19 cellular contexts compared by ENCODE assay signal in the genomic region with DNA sequence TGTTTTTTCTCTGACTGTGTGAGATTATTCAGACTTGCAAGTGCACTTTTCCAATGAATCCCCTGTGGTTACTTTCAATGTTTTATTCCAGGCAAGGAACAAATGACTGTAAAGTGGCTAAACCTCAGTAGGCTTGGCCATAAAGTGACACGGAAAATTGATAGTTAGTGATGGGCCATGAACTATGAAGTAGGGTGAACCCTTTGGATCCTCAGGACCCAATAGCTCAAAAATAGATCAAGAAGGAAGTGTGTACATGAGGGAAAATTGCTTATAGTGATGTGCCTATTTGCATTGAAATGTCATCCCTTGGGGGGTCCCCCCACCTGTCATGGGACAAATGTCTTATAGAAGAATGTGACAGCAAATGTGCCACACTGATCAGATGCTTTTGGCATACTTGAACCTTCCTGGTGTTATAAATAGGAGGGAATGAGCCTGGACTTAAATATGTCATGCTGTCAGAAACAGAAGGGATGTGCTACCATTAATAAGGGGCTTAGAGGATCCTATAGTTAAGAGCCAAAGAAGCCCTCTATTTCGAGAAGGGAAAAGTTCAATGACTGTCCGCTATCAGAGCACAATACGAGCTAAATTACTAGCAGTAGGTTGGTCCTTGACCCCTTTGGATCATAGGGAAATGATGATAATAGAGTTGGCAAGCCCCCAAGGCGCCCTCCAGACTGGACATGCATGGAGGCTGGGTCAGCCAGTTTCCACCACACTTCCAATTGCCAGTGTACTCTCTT. TPM values are rescaled to one million over a fixed set of nuclear protein-coding genes. Genes with fewer than 3 reads are reported as not detected.
DNase-seq lines count a peak whose midpoint lies in the region; ATAC-seq and TF ChIP-seq lines count a peak whose summit lies in the region.
"Had no signal": no experiment of that assay in that cellular context is flagged by ENCODE, and none has a peak within 500 bp of the region (broad histone marks: within the 10 kb centered on the region; RNA-seq: fewer than 3 reads in every experiment).

No MANE protein-coding gene starts in this region.

- H2AFZ ChIP-seq in IMR-90 (replicated peaks; ENCODE audit: low read length, poor library complexity) (no peak overlapping the region), mammary epithelial cell (ENCODE audit: low read depth, low read length) (no peak overlapping the region)
- H2AFZ ChIP-seq: neural progenitor cell had no signal

- H3K27ac ChIP-seq in IMR-90 (ENCODE audit: insufficient read depth, low read length) = no peak overlapping the region
- peak overlapping the region; percentile 26 for H3K27ac ChIP-seq in mammary epithelial cell (ENCODE audit: insufficient read depth, low read depth, low read length)
- H3K27ac ChIP-seq: BLaER1, left ventricle myocardium inferior, neural progenitor cell, SK-N-MC had no signal

- H3K4me1 ChIP-seq in IMR-90 (ENCODE audit: control insufficient read depth, insufficient read depth, low read length) = peaks cover 6% of the 10 kb centered on the region
- peaks cover 44% of the 10 kb centered on the region for H3K4me1 ChIP-seq in mammary epithelial cell (ENCODE audit: insufficient read depth, low read length)
- H3K4me1 ChIP-seq in skeletal muscle satellite cell (ENCODE audit: control insufficient read depth, insufficient read depth, low read length) = peaks cover 29% of the 10 kb centered on the region
- H3K4me1 ChIP-seq: BLaER1, HAP-1, left ventricle myocardium inferior, neural progenitor cell had no signal

- no peak for TF ChIP-seq POLR2A in IMR-90 (IDR thresholded peaks at IDR 0.05; ENCODE audit: low read depth, low read length)

- peak overlapping the region; percentile 23; the same call in 2 of the 3 replicates for H2BK15ac ChIP-seq in IMR-90 (ENCODE audit: low read depth, low read length)

- no peak overlapping the region for H3K4me2 ChIP-seq in IMR-90 (ENCODE audit: low read depth, low read length)
- peak overlapping the region; percentile 8 for H3K4me2 ChIP-seq in mammary epithelial cell (ENCODE audit: insufficient read depth, low read depth, low read length)
- peak overlapping the region; percentile 30 for H3K4me2 ChIP-seq in skeletal muscle satellite cell (ENCODE audit: low read length)
- H3K4me2 ChIP-seq: BLaER1, neural progenitor cell had no signal

- no peak for TF ChIP-seq CTCF in IMR-90 (conservative IDR thresholded peaks at IDR 0.05; ENCODE audit: low read depth, low read length)
- no peak for TF ChIP-seq CTCF in mammary epithelial cell (conservative IDR thresholded peaks at IDR 0.05 in 1 of 2, IDR thresholded peaks at IDR 0.05 in 1 of 2; ENCODE audit: extremely low read depth in 1 of 2, insufficient read depth in 1 of 2, low read depth in 1 of 2, low read length in 2 of 2)

- peak overlapping the region; percentile 35 for H2BK120ac ChIP-seq in IMR-90 (ENCODE audit: low read depth, low read length)

- H3K79me2 ChIP-seq in mammary epithelial cell (ENCODE audit: insufficient read depth, low read length) = no peaks in the 10 kb centered on the region

- no peak overlapping the region for H3K9ac ChIP-seq in IMR-90 (ENCODE audit: low read depth, low read length)
- H3K9ac ChIP-seq in mammary epithelial cell (ENCODE audit: insufficient read depth, low read length) = no peak overlapping the region
- H3K9ac ChIP-seq in skeletal muscle satellite cell (ENCODE audit: low read depth, low read length) = no peak overlapping the region
- H3K9ac ChIP-seq: BLaER1, neural progenitor cell had no signal

- peak overlapping the region; percentile 48 for H2BK20ac ChIP-seq in IMR-90 (ENCODE audit: low read depth, low read length)

- H3K23ac ChIP-seq in IMR-90 (ENCODE audit: low read depth, low read length) = peak overlapping the region; percentile 25; the same call in 1 of the 2 replicates

- peak overlapping the region; percentile 78 for H3K27ac Mint-ChIP-seq in activated CD4-positive, alpha-beta T cell treated with anti-CD3 and anti-CD28 coated beads, Interleukin-2, amount 10 ng/mL, durations not matched to agents 24 days and 14 days

- H2AK5ac ChIP-seq in IMR-90 (ENCODE audit: low read depth, low read length) = peak overlapping the region; percentile 36

- H3K9me1 ChIP-seq in IMR-90 (ENCODE audit: insufficient read depth, low read length) = peaks cover 14% of the 10 kb centered on the region

- peak overlapping the region; percentile 8; the same call in 1 of the 2 replicates for H3K56ac ChIP-seq in IMR-90 (ENCODE audit: extremely low read depth, insufficient read depth, low read length)

- H3K4me3 Mint-ChIP-seq in activated CD4-positive, alpha-beta T cell treated with anti-CD3 and anti-CD28 coated beads, Interleukin-2, amount 10 ng/mL, durations not matched to agents 24 days and 14 days = no peak overlapping the region
- H3K4me3 Mint-ChIP-seq: neural progenitor cell had no signal

- no peaks in the 10 kb centered on the region for H3K36me3 ChIP-seq in IMR-90 (ENCODE audit: control insufficient read depth, insufficient read depth, low read length)
- H3K36me3 ChIP-seq in mammary epithelial cell (ENCODE audit: insufficient read depth, low read length) = no peaks in the 10 kb centered on the region
- H3K36me3 ChIP-seq in skeletal muscle satellite cell (ENCODE audit: insufficient read depth, low read length) = no peaks in the 10 kb centered on the region
- H3K36me3 ChIP-seq: BLaER1, HAP-1, left ventricle myocardium inferior, neural progenitor cell had no signal

- H3K9me3 ChIP-seq in IMR-90 (ENCODE audit: control insufficient read depth, insufficient read depth, low read length) (no peaks in the 10 kb centered on the region), mammary epithelial cell (replicated peaks; ENCODE audit: insufficient read depth, low read length) (no peaks in the 10 kb centered on the region), skeletal muscle satellite cell (replicated peaks; ENCODE audit: low read length) (no peaks in the 10 kb centered on the region)
- H3K9me3 ChIP-seq: BLaER1, HAP-1, left ventricle myocardium inferior had no signal

- POLR2A ChIA-PET in IMR-90 (lab: Charles Lee; ENCODE audit: unreplicated experiment) = no interaction called here

- H2AK9ac ChIP-seq in IMR-90 (replicated peaks; ENCODE audit: low read depth, low read length, poor library complexity) = no peak overlapping the region

- no peaks in the 10 kb centered on the region for H3K9me3 Mint-ChIP-seq in activated CD4-positive, alpha-beta T cell treated with anti-CD3 and anti-CD28 coated beads, Interleukin-2, amount 10 ng/mL, durations not matched to agents 24 days and 14 days

- H3K79me1 ChIP-seq in IMR-90 (ENCODE audit: low read depth in 1 of 2, low read length in 2 of 2) = peaks cover 10 to 20% of the 10 kb centered on the region in 2 experiments; a peak in 1 of 4 replicates

- TF ChIP-seq RAD21 in IMR-90 (IDR thresholded peaks at IDR 0.05; ENCODE audit: low read length) = no peak

- H3K27me3 ChIP-seq in IMR-90 (ENCODE audit: control insufficient read depth, insufficient read depth, low read length) = no peaks in the 10 kb centered on the region; the same call in 1 of the 2 replicates
- no peaks in the 10 kb centered on the region for H3K27me3 ChIP-seq in mammary epithelial cell (ENCODE audit: insufficient read depth, low read length)
- no peaks in the 10 kb centered on the region for H3K27me3 ChIP-seq in skeletal muscle satellite cell (ENCODE audit: control insufficient read depth, insufficient read depth, low read length)
- H3K27me3 ChIP-seq: neural progenitor cell had no signal

- H3K27me3 Mint-ChIP-seq in activated CD4-positive, alpha-beta T cell treated with anti-CD3 and anti-CD28 coated beads, Interleukin-2, amount 10 ng/mL, durations not matched to agents 24 days and 14 days = no peaks in the 10 kb centered on the region

- 0 out of 2 replicates have a peak overlapping the region, but pooled peaks have one; percentile 4 for H3K14ac ChIP-seq in IMR-90 (replicated peaks; ENCODE audit: low read depth, low read length)

- intact Hi-C loops in activated CD4-positive, alpha-beta T cell treated with anti-CD3 and anti-CD28 coated beads, Interleukin-2, amount 10 ng/mL, durations not matched to agents 24 days and 14 days (cut with micrococcal nuclease) = loop anchor here (1.0 kb wide), 2 partner anchors 83 to 90 kb away; no protein-coding TSS in a partner anchor
- intact Hi-C loops in IMR-90 (cut with micrococcal nuclease) = loop anchor here (2.0 kb wide), 1 partner anchor 31 kb away; the partner anchor contains the start of gene SLC16A2
- intact Hi-C loops in mammary epithelial cell (cut with micrococcal nuclease) = loop anchor here (2.0 to 5.0 kb wide), 3 partner anchors 69 to 159 kb away; no protein-coding TSS in a partner anchor

- WGBS in IMR-90 (ENCODE audit: extremely low coverage in 2 of 2, insufficient read length in 1 of 2), 2 experiments = 60% methylated on average over 1 of the region's 5 CpGs; no CpG with 5 or more reads in 1 of the 2 experiments
- 76% methylated on average over 5 of the region's 5 CpGs for WGBS in mammary epithelial cell (ENCODE audit: low coverage, missing lambda C conversion rate)

- no peaks in the 10 kb centered on the region for H3K36me3 Mint-ChIP-seq in activated CD4-positive, alpha-beta T cell treated with anti-CD3 and anti-CD28 coated beads, Interleukin-2, amount 10 ng/mL, durations not matched to agents 24 days and 14 days (ENCODE audit: low read depth)

- no peak overlapping the region for H4K8ac ChIP-seq in IMR-90 (ENCODE audit: low read depth in 2 of 2, low read length in 2 of 2)

- BruUV-seq in IMR-90 (replicated peaks; lab: Mats Ljungman, UMichigan) = no TSS peak
- BruUV-seq in mammary epithelial cell (replicated peaks; lab: Mats Ljungman, UMichigan) = no TSS peak

- peak overlapping the region; percentile 52 for H3K4ac ChIP-seq in IMR-90 (ENCODE audit: low read depth, low read length)

- no peak overlapping the region for H3K4me3 ChIP-seq in IMR-90 (ENCODE audit: insufficient read depth, low read depth, low read length)
- no peak overlapping the region for H3K4me3 ChIP-seq in mammary epithelial cell (replicated peaks in 1 of 3; ENCODE audit: insufficient read depth in 1 of 3, low read depth in 2 of 3, low read length in 3 of 3)
- no peak overlapping the region for H3K4me3 ChIP-seq in skeletal muscle satellite cell (ENCODE audit: low read length)
- H3K4me3 ChIP-seq: BLaER1, HAP-1, left ventricle myocardium inferior, neural progenitor cell, SK-N-MC had no signal

- H4K91ac ChIP-seq in IMR-90 (ENCODE audit: insufficient read depth, low read depth, low read length) = peak overlapping the region; percentile 68

- H4K20me1 ChIP-seq in IMR-90 (ENCODE audit: insufficient read depth, low read length) (peaks cover 9% of the 10 kb centered on the region; the same call in 1 of the 2 replicates), mammary epithelial cell (ENCODE audit: insufficient read depth, low read length) (no peaks in the 10 kb centered on the region)

- H4K5ac ChIP-seq in IMR-90 (ENCODE audit: low read depth, low read length) = no peak overlapping the region

- no peak overlapping the region for H3K18ac ChIP-seq in IMR-90 (ENCODE audit: low read depth, low read length)

- CTCF ChIA-PET in IMR-90 (lab: Yijun Ruan, JAX) = interaction anchor here (0.5 kb wide), 1 partner anchor 107 kb away, joined by 3 read pairs; no protein-coding TSS in a partner anchor
- CTCF ChIA-PET in mammary epithelial cell (lab: Charles Lee; ENCODE audit: low non-redundant PET) = no interaction called here

- peaks cover 4% of the 10 kb centered on the region for H3K4me1 Mint-ChIP-seq in activated CD4-positive, alpha-beta T cell treated with anti-CD3 and anti-CD28 coated beads, Interleukin-2, amount 10 ng/mL, durations not matched to agents 24 days and 14 days

- no peak for ATAC-seq in IMR-90 (ENCODE audit: low read depth)

- in situ Hi-C loops in IMR-90 (cut with MboI; ENCODE audit: low sequenced_read_pairs) (no loop called here), mammary epithelial cell (cut with MboI; ENCODE audit: low sequenced_read_pairs in 2 of 2) (loop anchor here in 1 of 2 donors (10.0 kb wide), 1 partner anchor 67 kb away; no protein-coding TSS in a partner anchor)

- peak overlapping the region; percentile 66 for H2BK5ac ChIP-seq in IMR-90 (ENCODE audit: low read depth, low read length, poor library complexity, severe bottlenecking)

- dilution Hi-C loops in IMR-90 (cut with HindIII; ENCODE audit: low sequenced_read_pairs, unreplicated experiment) = no loop called here
- dilution Hi-C loops in mammary epithelial cell (cut with HindIII; ENCODE audit: low sequenced_read_pairs) = no loop called here

- no peak for DNase-seq in activated CD4-positive, alpha-beta T cell treated with anti-CD3 and anti-CD28 coated beads, Interleukin-2, amount 10 ng/mL, durations not matched to agents 24 days and 14 days
- DNase-seq in activated CD4-positive, alpha-beta T cell treated with anti-CD3 and anti-CD28 coated beads for 1 hour = no peak
- DNase-seq in IMR-90 (no peak), mammary epithelial cell (no peak), DMS53 (lab: John Stamatoyannopoulos, UW) (no peak), SW 1271 (lab: John Stamatoyannopoulos, UW) (no peak)
- DNase-seq in activated CD4-positive, CD25-positive, alpha-beta regulatory T cell treated with anti-CD3 and anti-CD28 coated beads, Interleukin-2, amount 50 U/mL, for 72 hours = no peak
- DNase-seq: activated CD8-positive, alpha-beta memory T cell treated with anti-CD3 and anti-CD28 coated beads, Interleukin-2, amount 50 U/mL, for 48 hours; activated gamma-delta T cell treated with Interleukin-2 at 50 U/mL for 16 hours; Calu3; cortex of kidney; left ventricle myocardium inferior; NCI-H510A treated with DMSO at 0.1 percent for 48 hours had no signal

RNA-seq across cellular contexts. Expression of gene SLC16A2, which starts 30.3 kb away (rescaled TPM):
- total RNA-seq in activated CD4-positive, alpha-beta T cell treated with anti-CD3 and anti-CD28 coated beads, Interleukin-2, amount 10 ng/mL, durations not matched to agents 24 days and 14 days = 0.40 and 0.58 TPM in 2 replicates
- 5.3 and 6.1 TPM in 2 replicates for total RNA-seq in IMR-90 (2012; rRNA removed)
- polyA plus RNA-seq in IMR-90 (2012; rRNA removed) = 23.8 and 24.9 TPM in 2 replicates
- 10.5 and 15.7 TPM in 2 replicates for polyA plus RNA-seq in IMR-90 (2012; cell fraction: cytosol; rRNA removed)
- 18.3 and 38.0 TPM in 2 replicates for polyA plus RNA-seq in IMR-90 (2012; cell fraction: nucleus; rRNA removed; ENCODE audit: low replicate concordance)
- total RNA-seq in mammary epithelial cell = 10 to 100 TPM; 16.2 to 45.4 TPM
- 39.1 TPM for polyA plus RNA-seq in mammary epithelial cell
- polyA minus RNA-seq in mammary epithelial cell = 74.5 TPM
- 9.9 and 26.2 TPM in 2 replicates for total RNA-seq in skeletal muscle satellite cell (2012; rRNA removed)
- total RNA-seq: mononuclear cell had no signal
